In the genomic region with DNA sequence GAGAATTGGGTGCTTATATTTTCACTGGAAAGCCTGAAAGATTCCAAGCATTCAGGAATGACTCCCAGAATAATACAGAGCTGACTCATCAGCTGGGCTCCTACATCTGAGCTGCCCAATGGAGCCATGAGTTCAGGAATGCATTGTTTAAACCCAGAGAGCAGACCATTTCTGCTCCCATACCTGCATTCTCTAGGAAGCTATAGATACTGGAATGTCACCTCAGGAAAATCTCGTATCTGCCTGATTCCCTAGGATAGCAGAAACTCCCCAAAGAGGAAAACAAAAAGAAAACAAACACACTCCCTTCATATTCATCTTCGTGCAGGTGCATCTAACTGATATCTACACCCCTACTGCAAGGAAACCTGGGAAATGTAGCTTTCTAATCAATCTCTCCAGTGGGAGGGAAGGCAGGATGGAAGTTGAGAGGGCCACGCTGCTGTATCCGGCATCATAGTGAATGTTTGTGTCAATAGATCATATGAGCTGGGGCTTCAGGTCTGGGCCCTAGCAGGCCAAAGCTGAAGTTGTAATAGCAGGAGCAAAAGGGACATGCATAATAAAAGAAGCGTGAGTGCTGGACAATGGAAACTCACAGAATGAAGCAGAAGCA, we compare ENCODE assay signal across 11 cellular contexts. TPM values are rescaled to one million over a fixed set of nuclear protein-coding genes. Genes with fewer than 3 reads are reported as not detected.
DNase-seq lines count a peak whose midpoint lies in the region; ATAC-seq and TF ChIP-seq lines count a peak whose summit lies in the region.
"Had no signal": no experiment of that assay in that cellular context is flagged by ENCODE, and none has a peak within 500 bp of the region (broad histone marks: within the 10 kb centered on the region; RNA-seq: fewer than 3 reads in every experiment).

No MANE protein-coding gene starts in this region.

- no peak overlapping the region for H3K4me2 ChIP-seq in mesenchymal stem cell (ENCODE audit: low read length, poor library complexity, severe bottlenecking)

- H3K14ac ChIP-seq in mesenchymal stem cell (ENCODE audit: low read length in 2 of 2): no peak overlapping the region

- peaks cover 36% of the 10 kb centered on the region for H3K4me1 Mint-ChIP-seq in Calu3 (ENCODE audit: low read depth, unreplicated experiment)
- H3K4me1 Mint-ChIP-seq: CD14-positive monocyte had no signal

- H3K27me3 ChIP-seq in MG63 (no peaks in the 10 kb centered on the region), mesenchymal stem cell (ENCODE audit: control insufficient read depth in 1 of 2, insufficient read depth in 1 of 2, low read length in 2 of 2) (no peaks in the 10 kb centered on the region), esophagus squamous epithelium (no peaks in the 10 kb centered on the region)

- peak; percentile 63 for DNase-seq in Caki2 (ENCODE audit: low read depth)
- peak; percentile 53 for DNase-seq in MG63
- no peak for DNase-seq in coronary artery (ENCODE audit: low spot score)
- peak; percentile 37 for DNase-seq in mesenchymal stem cell
- DNase-seq in effector CD8-positive, alpha-beta T cell (lab: John Stamatoyannopoulos, UW): no peak
- no peak for DNase-seq in esophagus squamous epithelium (lab: John Stamatoyannopoulos, UW)
- DNase-seq in Calu3: no peak
- DNase-seq: NCI-H1105 had no signal

- no peak overlapping the region for H2AFZ ChIP-seq in mesenchymal stem cell (ENCODE audit: low read depth, low read length)

- H3K79me1 ChIP-seq in mesenchymal stem cell (replicated peaks; ENCODE audit: low read length, poor library complexity, severe bottlenecking): no peaks in the 10 kb centered on the region

- WGBS in mesenchymal stem cell: 76% methylated on average over 4 of the region's 5 CpGs
- 76 to 79% methylated on average over 5 of the region's 5 CpGs for WGBS in esophagus squamous epithelium, 2 donors

- no peak overlapping the region for H2BK15ac ChIP-seq in mesenchymal stem cell (ENCODE audit: low read depth, poor library complexity, severe bottlenecking)

- no peak for ATAC-seq in GM19324 (IDR thresholded peaks at IDR 0.05; ENCODE audit: low FRiP score, unreplicated experiment)

- H3K4me3 ChIP-seq in MG63 (no peak overlapping the region), coronary artery (no peak overlapping the region), mesenchymal stem cell (ENCODE audit: insufficient read depth in 1 of 2, low read depth in 1 of 2, low read length in 2 of 2) (no peak overlapping the region), esophagus squamous epithelium (no peak overlapping the region)

- H3K4ac ChIP-seq in mesenchymal stem cell (ENCODE audit: low read depth in 1 of 2, low read length in 2 of 2): no peak overlapping the region

- H3K27ac Mint-ChIP-seq in Calu3 (ENCODE audit: unreplicated experiment): no peak overlapping the region
- H3K27ac Mint-ChIP-seq: activated T-helper 2 cell treated with anti-CD3 and anti-CD28 coated beads, Interferon-gamma antibody, Interleukin-2, Interleukin-4, amounts not matched to agents 10 μg/mL and 5 μg/mL and 100 μg/mL, durations not matched to agents 14 hours and 24 hours and 36 hours had no signal

- H2BK5ac ChIP-seq in mesenchymal stem cell (ENCODE audit: low read depth, low read length, poor library complexity, severe bottlenecking): no peak overlapping the region

- peak overlapping the region; percentile 12 for H4K8ac ChIP-seq in mesenchymal stem cell (ENCODE audit: low read length)

- no peak overlapping the region for H3K9ac ChIP-seq in mesenchymal stem cell (ENCODE audit: low read length)

- H3K9me3 Mint-ChIP-seq in Calu3 (ENCODE audit: low read depth, unreplicated experiment): no peaks in the 10 kb centered on the region
- H3K9me3 Mint-ChIP-seq: activated T-helper 2 cell treated with anti-CD3 and anti-CD28 coated beads, Interferon-gamma antibody, Interleukin-2, Interleukin-4, amounts not matched to agents 10 μg/mL and 5 μg/mL and 100 μg/mL, durations not matched to agents 14 hours and 24 hours and 36 hours; CD14-positive monocyte had no signal

- no TSS peak for BruUV-seq in Calu3 (replicated peaks; lab: Mats Ljungman, UMichigan)

- H3K27me3 Mint-ChIP-seq in Calu3 (ENCODE audit: unreplicated experiment): no peaks in the 10 kb centered on the region

- H3K18ac ChIP-seq in mesenchymal stem cell (ENCODE audit: low read depth in 1 of 2, low read length in 2 of 2): no peak overlapping the region

- H3K4me1 ChIP-seq in mesenchymal stem cell (ENCODE audit: control insufficient read depth, insufficient read depth, low read depth, low read length) (peaks cover 11% of the 10 kb centered on the region), esophagus squamous epithelium (peaks cover 8 to 48% (median 16%) of the 10 kb centered on the region in 3 donors)

- H3K36me3 Mint-ChIP-seq in Calu3 (ENCODE audit: insufficient read depth, unreplicated experiment): no peaks in the 10 kb centered on the region
- H3K36me3 Mint-ChIP-seq: CD14-positive monocyte had no signal

- no peak overlapping the region for H3K4me3 Mint-ChIP-seq in Calu3 (ENCODE audit: low read depth, unreplicated experiment)
- H3K4me3 Mint-ChIP-seq: CD14-positive monocyte had no signal

- intact Hi-C loops in esophagus squamous epithelium (cut with DNase I): loop anchor here (5.0 to 10.0 kb wide), 2 partner anchors 83 to 136 kb away; no protein-coding TSS in a partner anchor
- intact Hi-C loops in Calu3 (cut with micrococcal nuclease; ENCODE audit: unreplicated experiment): no loop called here

- CTCF ChIA-PET in Calu3 (lab: Charles Lee): interaction anchor here (0.6 to 1.6 kb wide), 6 partner anchors 11 to 108 kb away, joined by 3 to 5 read pairs (median 3); a partner anchor contains a TSS

- TF ChIP-seq CTCF in coronary artery (IDR thresholded peaks at IDR 0.05) (no peak), esophagus squamous epithelium (IDR thresholded peaks at IDR 0.05) (no peak), Calu3 (IDR thresholded peaks at IDR 0.05; ENCODE audit: unreplicated experiment) (no peak)

- H3K27ac ChIP-seq in coronary artery (peak overlapping the region; percentile 18 to 63), mesenchymal stem cell (ENCODE audit: low read length, poor library complexity, severe bottlenecking) (peak overlapping the region; percentile 66), esophagus squamous epithelium (peak overlapping the region in 1 of 4 donors; percentile 19)

- H3K36me3 ChIP-seq in MG63: no peaks in the 10 kb centered on the region
- no peaks in the 10 kb centered on the region for H3K36me3 ChIP-seq in mesenchymal stem cell (ENCODE audit: control insufficient read depth in 1 of 2, insufficient read depth in 2 of 2, low read depth in 1 of 2, low read length in 2 of 2)
- no peaks in the 10 kb centered on the region for H3K36me3 ChIP-seq in esophagus squamous epithelium

- TF ChIP-seq POLR2A in esophagus squamous epithelium (IDR thresholded peaks at IDR 0.05): no peak

- no peak overlapping the region for H2BK120ac ChIP-seq in mesenchymal stem cell (ENCODE audit: low read depth, low read length)

- in situ Hi-C loops in Caki2 (cut with HindIII; ENCODE audit: low pct_unique_long_range_greater_than_20kb, low sequenced_read_pairs): no loop called here

- no peak overlapping the region for H2AK5ac ChIP-seq in mesenchymal stem cell (ENCODE audit: low read length, severe bottlenecking)

- H2BK12ac ChIP-seq in mesenchymal stem cell (ENCODE audit: low read length in 2 of 2): no peak overlapping the region

- H3K23ac ChIP-seq in mesenchymal stem cell (ENCODE audit: low read length in 2 of 2): no peak overlapping the region

- H3K9me3 ChIP-seq in MG63: no peaks in the 10 kb centered on the region
- no peaks in the 10 kb centered on the region for H3K9me3 ChIP-seq in mesenchymal stem cell (ENCODE audit: control insufficient read depth, low read length)
- no peaks in the 10 kb centered on the region for H3K9me3 ChIP-seq in esophagus squamous epithelium

- H4K91ac ChIP-seq in mesenchymal stem cell (ENCODE audit: low read length): peak overlapping the region; percentile 64

RNA-seq across cellular contexts. Expression of a gene that starts 8.2 kb away (rescaled TPM):
- total RNA-seq in Caki2 (2014; rRNA removed; shearing (Covaris generic); ENCODE audit: low replicate concordance): 5.8 and 11.8 TPM in 2 replicates
- 0.95 and 1.4 TPM in 2 replicates for total RNA-seq in MG63 (2014; rRNA removed; shearing (Covaris generic); ENCODE audit: low replicate concordance)
- polyA plus RNA-seq in mesenchymal stem cell (2013, experiment 1 of 2): 1.6 TPM
- 1.7 TPM for polyA plus RNA-seq in mesenchymal stem cell (2013, experiment 2 of 2)
- total RNA-seq in esophagus squamous epithelium (1 to 10 TPM; 2.5 to 6.7 (median 4.1) TPM), Calu3 (2022) (12.7 and 15.8 TPM in 2 replicates)
- total RNA-seq: activated T-helper 2 cell treated with anti-CD3 and anti-CD28 coated beads, Interferon-gamma antibody, Interleukin-2, Interleukin-4, amounts not matched to agents 10 μg/mL and 5 μg/mL and 100 μg/mL, durations not matched to agents 14 hours and 24 hours and 36 hours had no signal

Comparison
In these comparisons a context has a peak if more than half of its experiments do, and no peak if none do; other contexts are left out.
1. DNase-seq: peak in Caki2 (single experiment), MG63 (single experiment) and mesenchymal stem cell (single experiment); none in coronary artery (single experiment), effector CD8-positive, alpha-beta T cell (single experiment), esophagus squamous epithelium (single experiment) and Calu3 (single experiment).